ENCODE assay signal across 10 cellular contexts in the genomic region with DNA sequence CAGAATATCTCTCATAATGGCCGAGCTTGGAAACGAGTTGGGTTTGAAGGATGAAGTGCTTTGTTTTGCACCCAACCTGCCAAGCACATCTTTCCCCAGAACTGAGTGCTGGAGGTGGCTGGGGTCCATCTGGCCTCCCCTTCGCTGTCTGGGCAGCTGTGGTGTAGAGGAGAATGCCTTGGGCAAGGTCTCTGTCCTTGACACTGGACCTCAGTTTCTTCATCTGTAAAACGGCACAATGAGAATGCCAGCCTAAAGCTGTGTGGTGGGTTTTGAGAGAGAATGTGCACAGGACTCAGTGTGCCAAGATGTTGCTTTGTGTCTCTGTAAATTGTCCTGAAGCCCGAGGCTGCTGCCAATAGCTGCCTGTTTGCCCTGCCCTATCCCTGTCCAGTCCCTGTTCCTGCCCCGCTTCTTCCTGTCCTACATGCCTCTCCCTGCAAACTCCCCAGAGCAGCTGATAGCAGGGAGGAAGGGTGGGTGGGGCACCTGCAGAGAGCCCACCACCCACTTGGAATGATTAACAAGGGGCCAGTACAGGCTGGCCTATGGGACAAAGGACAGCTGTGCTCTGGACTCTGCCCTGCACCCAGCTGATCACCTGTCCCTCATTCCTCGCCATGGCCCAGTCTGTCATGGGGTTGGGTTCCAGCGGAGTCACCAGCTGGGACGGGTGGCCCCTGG. TPM values are rescaled to one million over a fixed set of nuclear protein-coding genes. Genes with fewer than 3 reads are reported as not detected.
A peak's percentile ranks its signal among the peaks of the same experiment; 100 is the strongest.
DNase-seq lines count a peak whose midpoint lies in the region; ATAC-seq and TF ChIP-seq lines count a peak whose summit lies in the region.
"Had no signal": no experiment of that assay in that cellular context is flagged by ENCODE, and none has a peak within 500 bp of the region (broad histone marks: within the 10 kb centered on the region; RNA-seq: fewer than 3 reads in every experiment).

No MANE protein-coding gene starts in this region.

- CTCF ChIA-PET in CD8-positive, alpha-beta T cell (lab: Charles Lee): interaction anchor here (0.7 to 1.3 kb wide), 4 partner anchors 9 to 268 kb away, joined by 3 to 6 read pairs (median 4); no protein-coding TSS in a partner anchor

- no peaks in the 10 kb centered on the region for H4K20me1 ChIP-seq in fibroblast of lung (ENCODE audit: control insufficient read depth, extremely low read depth, insufficient read depth, low read length)

- peaks cover 13% of the 10 kb centered on the region for H3K36me3 ChIP-seq in CD8-positive, alpha-beta T cell (ENCODE audit: insufficient read depth, low read length)
- peaks cover 25% of the 10 kb centered on the region for H3K36me3 ChIP-seq in fibroblast of lung (ENCODE audit: control insufficient read depth, insufficient read depth, low read length)
- H3K36me3 ChIP-seq in neutrophil: peaks cover 85% of the 10 kb centered on the region

- H3K36me3 Mint-ChIP-seq in CD8-positive, alpha-beta T cell: peaks cover 70% of the 10 kb centered on the region
- H3K36me3 Mint-ChIP-seq in T-helper 17 cell (ENCODE audit: low read depth): peaks cover 5% of the 10 kb centered on the region

- H2AFZ ChIP-seq in fibroblast of lung (ENCODE audit: low read length): no peak overlapping the region
- H2AFZ ChIP-seq: parathyroid adenoma had no signal

- H3K4me3 Mint-ChIP-seq in CD8-positive, alpha-beta T cell: peak overlapping the region; percentile 69
- peak overlapping the region; percentile 88 for H3K4me3 Mint-ChIP-seq in T-helper 17 cell

- H3K4me2 ChIP-seq in fibroblast of lung (ENCODE audit: extremely low read depth, insufficient read depth, low read length): peak overlapping the region; percentile 7

- no peak overlapping the region for H3K9ac ChIP-seq in fibroblast of lung (ENCODE audit: insufficient read depth, low read length)
- H3K9ac ChIP-seq: parathyroid adenoma had no signal

- H3K27me3 ChIP-seq in CD8-positive, alpha-beta T cell (ENCODE audit: insufficient read depth, low read length): no peaks in the 10 kb centered on the region
- H3K27me3 ChIP-seq in fibroblast of lung (ENCODE audit: control insufficient read depth, insufficient read depth, low read length) (no peaks in the 10 kb centered on the region), neutrophil (no peaks in the 10 kb centered on the region)

- peak overlapping the region; percentile 90 for H3K27ac Mint-ChIP-seq in CD8-positive, alpha-beta T cell
- H3K27ac Mint-ChIP-seq in T-helper 17 cell: peak overlapping the region; percentile 95

- no peak for DNase-seq in CD8-positive, alpha-beta T cell
- DNase-seq in T-helper 17 cell: no peak
- no peak for DNase-seq in fibroblast of lung (ENCODE audit: low read depth in 2 of 2)
- no peak for DNase-seq in NCI-H187 (lab: John Stamatoyannopoulos, UW)
- no peak for DNase-seq in NCI-H345 treated with DMSO at 0.1 percent for 48 hours (lab: John Stamatoyannopoulos, UW; ENCODE audit: unreplicated experiment)
- DNase-seq: NCI-H510A had no signal

- ATAC-seq in CD8-positive, alpha-beta T cell: no peak
- no peak for ATAC-seq in T-helper 17 cell
- ATAC-seq in HG03442 (IDR thresholded peaks at IDR 0.05; ENCODE audit: unreplicated experiment): no peak
- ATAC-seq in esophagus mucosa: no peak

- no peak overlapping the region for H3K4me3 ChIP-seq in CD8-positive, alpha-beta T cell (ENCODE audit: low read depth, low read length)
- H3K4me3 ChIP-seq in fibroblast of lung (replicated peaks in 1 of 4; ENCODE audit: control extremely low read depth in 1 of 4, insufficient read depth in 1 of 4, low read depth in 3 of 4, low read length in 4 of 4): no peak overlapping the region
- no peak overlapping the region for H3K4me3 ChIP-seq in neutrophil (ENCODE audit: low read depth in 1 of 2, low read length in 1 of 2)

- TF ChIP-seq CTCF in CD8-positive, alpha-beta T cell (IDR thresholded peaks at IDR 0.05): no peak
- TF ChIP-seq CTCF in fibroblast of lung (conservative IDR thresholded peaks at IDR 0.05 in 1 of 2, IDR thresholded peaks at IDR 0.05 in 1 of 2; ENCODE audit: low read depth in 1 of 2, low read length in 2 of 2): no peak
- no peak for TF ChIP-seq CTCF in neutrophil (IDR thresholded peaks at IDR 0.05)

- POLR2A ChIA-PET in CD8-positive, alpha-beta T cell (lab: Charles Lee): interaction anchor here (0.7 to 2.3 kb wide), 8 partner anchors 9 to 273 kb away, joined by 3 to 15 read pairs (median 4); a partner anchor contains a TSS

- H3K9me3 ChIP-seq in CD8-positive, alpha-beta T cell (ENCODE audit: low read length): no peaks in the 10 kb centered on the region
- no peaks in the 10 kb centered on the region for H3K9me3 ChIP-seq in T-helper 17 cell (ENCODE audit: control insufficient read depth, low read length, poor library complexity, severe bottlenecking)
- no peaks in the 10 kb centered on the region for H3K9me3 ChIP-seq in fibroblast of lung (ENCODE audit: control insufficient read depth, insufficient read depth, low read depth, low read length)
- no peaks in the 10 kb centered on the region for H3K9me3 ChIP-seq in neutrophil

- no peak overlapping the region for H3K27ac ChIP-seq in CD8-positive, alpha-beta T cell (ENCODE audit: low read depth, low read length)
- H3K27ac ChIP-seq in fibroblast of lung (ENCODE audit: insufficient read depth, low read length): no peak overlapping the region
- H3K27ac ChIP-seq in neutrophil: peak overlapping the region; percentile 87
- H3K27ac ChIP-seq: parathyroid adenoma had no signal

- intact Hi-C loops in CD8-positive, alpha-beta T cell (cut with DNase I, micrococcal nuclease): loop anchor here in 1 of 2 experiments (2.0 kb wide), 1 partner anchor 14 kb away; no protein-coding TSS in a partner anchor

- peaks cover 97% of the 10 kb centered on the region for H3K79me2 ChIP-seq in fibroblast of lung (ENCODE audit: control insufficient read depth, insufficient read depth, low read length)

- peaks cover 91% of the 10 kb centered on the region for H3K4me1 Mint-ChIP-seq in CD8-positive, alpha-beta T cell (ENCODE audit: low read depth)
- H3K4me1 Mint-ChIP-seq in T-helper 17 cell: peaks cover 63% of the 10 kb centered on the region

- no peaks in the 10 kb centered on the region for H3K27me3 Mint-ChIP-seq in CD8-positive, alpha-beta T cell (ENCODE audit: low read depth)
- H3K27me3 Mint-ChIP-seq in T-helper 17 cell: no peaks in the 10 kb centered on the region

- no peaks in the 10 kb centered on the region for H3K9me3 Mint-ChIP-seq in CD8-positive, alpha-beta T cell

- peaks cover 97% of the 10 kb centered on the region for H3K4me1 ChIP-seq in CD8-positive, alpha-beta T cell (ENCODE audit: insufficient read depth, low read length)
- H3K4me1 ChIP-seq in fibroblast of lung (ENCODE audit: control insufficient read depth, extremely low read depth, insufficient read depth, low read length) (peaks cover 46% of the 10 kb centered on the region), neutrophil (ENCODE audit: control insufficient read depth in 1 of 2, insufficient read depth in 1 of 2, low read depth in 1 of 2, low read length in 1 of 2) (peaks cover 98 to 99% of the 10 kb centered on the region in 2 experiments)

RNA-seq across cellular contexts. Expression of a gene that starts 15.3 kb away (rescaled TPM):
- 10 to 100 TPM; 51.6 to 57.1 TPM for total RNA-seq in CD8-positive, alpha-beta T cell
- total RNA-seq in T-helper 17 cell (100 to 1,000 TPM; 106 to 115 TPM), fibroblast of lung (58.8 and 79.8 TPM in 2 replicates), esophagus mucosa (50.0 TPM)
- polyA plus RNA-seq in fibroblast of lung: 159 and 208 TPM in 2 replicates
- polyA plus RNA-seq in fibroblast of lung (2012): 269 and 385 TPM in 2 replicates
- 446 and 572 TPM in 2 replicates for polyA minus RNA-seq in fibroblast of lung (ENCODE audit: low replicate concordance)

RNA-seq across cellular contexts. Expression of a gene that starts 31.7 kb away (rescaled TPM):
- total RNA-seq in CD8-positive, alpha-beta T cell: 1,000 to 10,000 TPM; 2,036 to 2,052 TPM
- total RNA-seq in T-helper 17 cell (1,000 to 10,000 TPM; 1,821 to 1,859 TPM), fibroblast of lung (1,552 and 2,520 TPM in 2 replicates), esophagus mucosa (1,222 TPM)
- 2,492 and 2,693 TPM in 2 replicates for polyA plus RNA-seq in fibroblast of lung
- polyA plus RNA-seq in fibroblast of lung (2012): 1,846 and 2,298 TPM in 2 replicates
- 52.1 and 69.4 TPM in 2 replicates for polyA minus RNA-seq in fibroblast of lung (ENCODE audit: low replicate concordance)
